In genomic region chr6:66258731-66259487, GRCh38 we compare ENCODE assay signal across 7 cellular contexts.
DNase-seq lines count a peak whose midpoint lies in the region; ATAC-seq, FAIRE-seq and TF ChIP-seq lines count a peak whose summit lies in the region.
"Not testable (repeated sequence)": the region's sequence is repeated elsewhere in the genome, so short reads cannot be mapped to it uniquely, and the experiment has no call there.

No MANE protein-coding gene starts in this region.

- H3K4me3 Mint-ChIP-seq in nephron progenitor cell, result not testable (repeated sequence)

- TF ChIP-seq CTCF in RWPE2 (IDR thresholded peaks at IDR 0.05; ENCODE audit: poor library complexity, severe bottlenecking); GM12878 (IDR thresholded peaks at IDR 0.05 in 2 of 3, conservative IDR thresholded peaks at IDR 0.05 in 1 of 3; ENCODE audit: control insufficient read depth in 2 of 3, extremely low read depth in 1 of 3, insufficient read depth in 1 of 3, low read depth in 3 of 3, low read length in 3 of 3); nephron progenitor cell (IDR thresholded peaks at IDR 0.05): not testable (repeated sequence)

- H3K9me3 Mint-ChIP-seq in nephron progenitor cell, result peaks cover 36% of the 10 kb centered on the region

- WGBS in GM12878 (ENCODE audit: insufficient coverage, insufficient replicate concordance, low lambda C conversion rate, missing lambda C conversion rate), result 16% methylated on average over 6 of the region's 6 CpGs

- in situ Hi-C loops in Caki2 (cut with HindIII; ENCODE audit: low pct_unique_long_range_greater_than_20kb, low sequenced_read_pairs); GM12878 (cut with MboI): not testable (repeated sequence)

- not testable (repeated sequence) for BruUV-seq in GM12878 (replicated peaks; lab: Mats Ljungman, UMichigan)

- peak overlapping the region; percentile 19 for H3K4me3 ChIP-seq in RWPE2 (ENCODE audit: severe bottlenecking)
- not testable (repeated sequence) for H3K4me3 ChIP-seq in GM12878

- H3K27ac ChIP-seq in RWPE2 (ENCODE audit: poor library complexity, severe bottlenecking); GM12878 (ENCODE audit: control insufficient read depth, insufficient read depth): not testable (repeated sequence)

- CTCF ChIA-PET in GM12878 (lab: Yijun Ruan, JAX), result interaction anchor here (0.7 kb wide), 1 partner anchor 7 kb away, joined by 4 read pairs; no protein-coding TSS in a partner anchor

- not testable (repeated sequence) for H3K4me1 Mint-ChIP-seq in nephron progenitor cell

- not testable (repeated sequence) for FAIRE-seq in GM12878 (lab: Jason Lieb, UNC)

- H3K9ac ChIP-seq in GM12878 (ENCODE audit: control insufficient read depth, insufficient read depth, low read length), result not testable (repeated sequence)

- H3K79me2 ChIP-seq in GM12878 (ENCODE audit: control insufficient read depth, insufficient read depth, low read length), result not testable (repeated sequence)

- SMC1A ChIA-PET in GM12878 (lab: Charles Lee; ENCODE audit: uncharacterized antibody, unreplicated experiment), result interaction anchor here (0.9 kb wide), 1 partner anchor 15 kb away, joined by 3 read pairs; no protein-coding TSS in a partner anchor

- TF ChIP-seq EP300 in GM12878 (IDR thresholded peaks at IDR 0.05; ENCODE audit: borderline replicate concordance in 1 of 2, control insufficient read depth in 1 of 2, low read depth in 2 of 2, low read length in 2 of 2), result not testable (repeated sequence)

- TF ChIP-seq RAD21 in GM12878 (IDR thresholded peaks at IDR 0.05; ENCODE audit: insufficient read depth, low read depth, low read length), result not testable (repeated sequence)

- H3K36me3 ChIP-seq in RWPE2 (ENCODE audit: low read depth); GM12878 (ENCODE audit: control insufficient read depth in 2 of 2, insufficient read depth in 2 of 2, low read length in 1 of 2): not testable (repeated sequence)

- intact Hi-C loops in GM12878 (cut with micrococcal nuclease; ENCODE audit: unreplicated experiment), result not testable (repeated sequence)

- H3K4me2 ChIP-seq in GM12878 (ENCODE audit: control insufficient read depth, insufficient read depth), result not testable (repeated sequence)

- not testable (repeated sequence) for H3K36me3 Mint-ChIP-seq in nephron progenitor cell (ENCODE audit: low read depth)

- H3K27me3 ChIP-seq in RWPE2 (ENCODE audit: insufficient read depth, poor library complexity, severe bottlenecking); GM12878 (replicated peaks in 1 of 2; ENCODE audit: control insufficient read depth in 2 of 2, insufficient read depth in 2 of 2, low read length in 1 of 2): not testable (repeated sequence)

- DNase-seq in Caki2 (ENCODE audit: low read depth) (peak; percentile 6), H4 (ENCODE audit: low spot score) (peak; percentile 76), HT1080 (ENCODE audit: low read depth) (peak; percentile 92), NCI-H748 (lab: John Stamatoyannopoulos, UW; ENCODE audit: unreplicated experiment) (peak; percentile 17), nephron progenitor cell (peak; percentile 20)
- not testable (repeated sequence) for DNase-seq in RWPE2 (ENCODE audit: low spot score); GM12878 (ENCODE audit: low read depth, low spot score)

- not testable (repeated sequence) for H2AFZ ChIP-seq in GM12878 (ENCODE audit: control insufficient read depth, low read depth, low read length)

- H3K27ac Mint-ChIP-seq in nephron progenitor cell, result not testable (repeated sequence)

- not testable (repeated sequence) for ATAC-seq in RWPE2 (ENCODE audit: low read depth)
- 0 out of 3 replicates have a peak, but pooled peaks have one; percentile 31 for ATAC-seq in GM12878

- RAD21 ChIA-PET in GM12878 (lab: Charles Lee; ENCODE audit: unreplicated experiment), result not testable (repeated sequence)

- not testable (repeated sequence) for H3K4me1 ChIP-seq in RWPE2 (ENCODE audit: insufficient read depth, poor library complexity, severe bottlenecking); GM12878 (ENCODE audit: control insufficient read depth, insufficient read depth, low read length)

- POLR2A ChIA-PET in GM12878 (lab: Charles Lee), result not testable (repeated sequence)

- not testable (repeated sequence) for H3K27me3 Mint-ChIP-seq in nephron progenitor cell (ENCODE audit: low read depth, poor library complexity)

- not testable (repeated sequence) for H4K20me1 ChIP-seq in GM12878 (ENCODE audit: control insufficient read depth, insufficient read depth)

- H3K9me3 ChIP-seq in RWPE2 (ENCODE audit: severe bottlenecking); GM12878 (replicated peaks; ENCODE audit: control insufficient read depth, insufficient read depth, low read length): not testable (repeated sequence)

- TF ChIP-seq POLR2A in GM12878 (IDR thresholded peaks at IDR 0.05; ENCODE audit: low read depth, low read length), result not testable (repeated sequence)
